ENCODE assay signal across 7 cellular contexts in the genomic region with DNA sequence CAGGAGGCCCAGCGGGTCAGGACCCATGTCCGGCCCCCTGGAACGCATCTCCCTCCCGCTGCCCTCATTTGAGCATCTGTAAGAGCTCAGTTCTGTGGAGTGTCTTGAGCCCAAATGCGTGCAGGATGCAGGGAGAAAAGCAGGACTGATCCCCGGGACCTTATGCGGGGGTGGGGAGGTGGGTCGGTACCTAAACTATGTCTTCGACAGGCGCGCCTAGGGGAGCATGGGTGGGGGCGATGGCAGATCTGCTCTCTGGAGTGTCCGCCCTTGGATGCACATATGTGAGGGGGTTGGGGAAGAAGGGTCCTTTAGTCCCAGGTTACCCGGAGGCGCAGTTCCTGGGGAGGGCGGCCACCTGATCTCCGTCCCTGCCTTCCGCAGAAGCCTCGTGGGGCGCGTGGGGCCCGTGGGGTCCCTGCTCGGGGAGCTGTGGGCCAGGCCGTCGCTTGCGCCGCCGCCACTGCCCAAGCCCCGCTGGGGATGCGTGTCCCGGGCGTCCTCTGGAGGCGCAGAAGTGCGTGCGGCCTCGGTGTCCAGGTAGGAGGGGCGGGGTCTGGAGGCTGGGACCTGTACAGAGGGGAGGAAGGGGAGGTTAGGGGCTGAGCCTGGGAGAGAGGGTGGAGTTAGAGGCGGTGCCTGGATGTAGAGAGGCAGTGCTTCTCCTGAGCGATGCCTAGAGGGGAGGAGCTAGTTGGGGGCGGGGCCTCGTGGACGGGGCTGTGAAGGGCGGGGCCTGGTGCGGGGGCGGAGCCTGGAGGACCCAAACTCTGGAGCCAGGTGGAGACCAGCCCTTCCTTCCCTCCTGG. TPM values are rescaled to one million over a fixed set of nuclear protein-coding genes. Genes with fewer than 3 reads are reported as not detected.
DNase-seq lines count a peak whose midpoint lies in the region; ATAC-seq and TF ChIP-seq lines count a peak whose summit lies in the region.

No MANE protein-coding gene starts in this region.

- no peaks in the 10 kb centered on the region for H3K27me3 ChIP-seq in hepatocyte

- H2AFZ ChIP-seq in hepatocyte: no peak overlapping the region

- ATAC-seq in GM19438 (IDR thresholded peaks at IDR 0.05; ENCODE audit: low read depth, unreplicated experiment) (peak; percentile 80), HG03342 (IDR thresholded peaks at IDR 0.05; ENCODE audit: unreplicated experiment) (no peak)

- no peak overlapping the region for H3K27ac ChIP-seq in hepatocyte

- H3K4me3 ChIP-seq in hepatocyte: no peak overlapping the region

- no peaks in the 10 kb centered on the region for H3K79me2 ChIP-seq in hepatocyte

- no peaks in the 10 kb centered on the region for H4K20me1 ChIP-seq in hepatocyte (ENCODE audit: insufficient read depth, poor library complexity, severe bottlenecking)

- TF ChIP-seq CTCF in hepatocyte (IDR thresholded peaks at IDR 0.05; ENCODE audit: poor library complexity): no peak

- peak overlapping the region; percentile 62 for H3K4me2 ChIP-seq in hepatocyte

- peaks cover 13% of the 10 kb centered on the region for H3K4me1 ChIP-seq in hepatocyte (ENCODE audit: insufficient read depth)

- no peaks in the 10 kb centered on the region for H3K9me2 ChIP-seq in hepatocyte (replicated peaks; ENCODE audit: insufficient read depth)

- 67% methylated on average over 25 of the region's 45 CpGs for WGBS in hepatocyte (ENCODE audit: low lambda C conversion rate, missing lambda C conversion rate)

- no peaks in the 10 kb centered on the region for H3K36me3 ChIP-seq in hepatocyte (replicated peaks; ENCODE audit: insufficient read depth, low read depth)

- H3K9me3 ChIP-seq in hepatocyte (ENCODE audit: low read depth): no peaks in the 10 kb centered on the region

- DNase-seq in NCI-H82 treated with DMSO at 0.1 percent for 48 hours (lab: John Stamatoyannopoulos, UW; ENCODE audit: unreplicated experiment) (peak; percentile 54), hepatocyte (ENCODE audit: low spot score) (peak; percentile 64), pons (ENCODE audit: low spot score) (no peak)
- DNase-seq in activated T-helper 9 cell treated with anti-CD3 and anti-CD28 coated beads, Interleukin-2, amount 50 U/mL, for 16 hours (ENCODE audit: low read depth): peak; percentile 64
- peak; percentile 79 to 85 for DNase-seq in stimulated activated CD4-positive, alpha-beta T cell treated with anti-CD3 and anti-CD28 coated beads, Interleukin-2, amount 100 ng/mL, for 48 hours

RNA-seq across cellular contexts. Expression of a gene that starts 2.8 kb away (rescaled TPM):
- total RNA-seq in hepatocyte: 5.4 and 5.7 TPM in 2 replicates
- 16.5 and 22.5 TPM in 2 replicates for polyA plus RNA-seq in hepatocyte

RNA-seq across cellular contexts. Expression of a gene that starts 12.2 kb away (rescaled TPM):
- 0.72 and 3.0 TPM in 2 replicates for total RNA-seq in hepatocyte
- polyA plus RNA-seq in hepatocyte: 12.5 and 14.0 TPM in 2 replicates

RNA-seq across cellular contexts. Expression of a gene that starts 24.9 kb away (rescaled TPM):
- total RNA-seq in hepatocyte: 46.3 and 80.4 TPM in 2 replicates
- polyA plus RNA-seq in hepatocyte: 598 and 615 TPM in 2 replicates

RNA-seq across cellular contexts. Expression of a gene that starts 25.6 kb away (rescaled TPM):
- 0.87 and 1.1 TPM in 2 replicates for total RNA-seq in hepatocyte
- 1.3 TPM in 1 of 2 replicates, not detected in the other for polyA plus RNA-seq in hepatocyte
